ENCODE assay signal across 1 cellular context in genomic region chr16:3829631-3830536, GRCh38.
TF ChIP-seq lines count a peak whose summit lies in the region.

No MANE protein-coding gene starts in this region.

TF ChIP-seq in WTC11, 78 proteins besides CTCF, POLR2A, EP300 and RAD21:
- no peak for TF ChIP-seq IRF2 (CRISPR knock-in tag; IDR thresholded peaks at IDR 0.05; ENCODE audit: borderline replicate concordance, low read depth)
- no peak for TF ChIP-seq MYBL2 (CRISPR knock-in tag; IDR thresholded peaks at IDR 0.05)
- TF ChIP-seq TP53 (CRISPR knock-in tag; IDR thresholded peaks at IDR 0.05), result no peak
